ENCODE assay signal across 8 cellular contexts in genomic region chr15:42548258-42549051, GRCh38. TPM values are rescaled to one million over a fixed set of nuclear protein-coding genes. Genes with fewer than 3 reads are reported as not detected.
DNase-seq lines count a peak whose midpoint lies in the region; ATAC-seq, FAIRE-seq and TF ChIP-seq lines count a peak whose summit lies in the region.

Gene HAUS2 (plus strand): TSS chr15:42548838. CDS start chr15:42548873, 35 bp downstream.
Gene LRRC57 (minus strand): TSS chr15:42548793. CDS start chr15:42548434, 359 bp downstream.

- H3K27ac ChIP-seq in WERI-Rb-1 (peak within 1 kb of the TSS; percentile 95), mammary epithelial cell (ENCODE audit: insufficient read depth, low read depth, low read length) (peak within 1 kb of the TSS; percentile 88), small intestine (ENCODE audit: low read depth in 1 of 2, low read length in 1 of 2) (peak within 1 kb of the TSS; percentile 84 to 97)

- H4K20me1 ChIP-seq in mammary epithelial cell (ENCODE audit: insufficient read depth, low read length) = no peaks in the 10 kb centered on the region

- no TSS peak for BruUV-seq in mammary epithelial cell (replicated peaks; lab: Mats Ljungman, UMichigan)

- ATAC-seq in HG03045 (IDR thresholded peaks at IDR 0.05; ENCODE audit: unreplicated experiment) = peak; percentile 70

- peak; percentile 64 for DNase-seq in SIG-M5 treated with dmso at 0.1 percent for 504 hours (lab: John Stamatoyannopoulos, UW; ENCODE audit: unreplicated experiment)
- DNase-seq in SIG-M5 (lab: John Stamatoyannopoulos, UW) = no peak
- DNase-seq in NCI-H2171 (lab: John Stamatoyannopoulos, UW) = peak; percentile 86
- DNase-seq in WERI-Rb-1 = peak; percentile 91
- peak; percentile 88 for DNase-seq in mammary epithelial cell
- DNase-seq in iPS-NIHi11 (ENCODE audit: low spot score) = peak; percentile 98
- DNase-seq in small intestine = peak; percentile 89

- H3K4me1 ChIP-seq in mammary epithelial cell (ENCODE audit: insufficient read depth, low read length) (peaks cover 24% of the 10 kb centered on the region), small intestine (ENCODE audit: control insufficient read depth in 2 of 2, insufficient read depth in 1 of 2, low read depth in 1 of 2, low read length in 1 of 2) (peaks cover 4 to 5% of the 10 kb centered on the region in 2 donors)

- no peak for TF ChIP-seq CTCF in WERI-Rb-1 (IDR thresholded peaks at IDR 0.05; ENCODE audit: low read depth, low read length)
- TF ChIP-seq CTCF in mammary epithelial cell (conservative IDR thresholded peaks at IDR 0.05 in 1 of 2, IDR thresholded peaks at IDR 0.05 in 1 of 2; ENCODE audit: extremely low read depth in 1 of 2, insufficient read depth in 1 of 2, low read depth in 1 of 2, low read length in 2 of 2) = no peak

- intact Hi-C loops in mammary epithelial cell (cut with micrococcal nuclease) = loop anchor here (1.0 kb wide), 2 partner anchors 27 to 102 kb away; partner anchors contain the start of gene STARD9

- in situ Hi-C loops in mammary epithelial cell (cut with MboI; ENCODE audit: low sequenced_read_pairs in 2 of 2) = no loop called here

- no peak for FAIRE-seq in small intestine (lab: Jason Lieb, UNC)

- H3K27me3 ChIP-seq in WERI-Rb-1 (ENCODE audit: insufficient read depth, low read depth, severe bottlenecking) = no peaks in the 10 kb centered on the region
- no peaks in the 10 kb centered on the region for H3K27me3 ChIP-seq in mammary epithelial cell (ENCODE audit: insufficient read depth, low read length)
- no peaks in the 10 kb centered on the region for H3K27me3 ChIP-seq in small intestine (ENCODE audit: control insufficient read depth in 2 of 2, insufficient read depth in 2 of 2, low read length in 2 of 2)

- H3K4me3 ChIP-seq in WERI-Rb-1 (ENCODE audit: low read depth, low read length) = peak within 1 kb of the TSS; percentile 99
- H3K4me3 ChIP-seq in mammary epithelial cell (replicated peaks in 1 of 3; ENCODE audit: insufficient read depth in 1 of 3, low read depth in 2 of 3, low read length in 3 of 3) = peak within 1 kb of the TSS; percentile 73 to 98 (median 89)
- peak within 1 kb of the TSS; percentile 73 to 88 for H3K4me3 ChIP-seq in small intestine (ENCODE audit: low read depth in 1 of 2, low read length in 2 of 2)

- H3K9ac ChIP-seq in mammary epithelial cell (ENCODE audit: insufficient read depth, low read length) = peak within 1 kb of the TSS; percentile 95

- peak within 1 kb of the TSS; percentile 97 for H2AFZ ChIP-seq in mammary epithelial cell (ENCODE audit: low read depth, low read length)

- WGBS in mammary epithelial cell (ENCODE audit: low coverage, missing lambda C conversion rate) = 1% methylated on average over 46 of the region's 71 CpGs
- WGBS in small intestine, 3 donors = 0% methylated on average over 65 to 71 of the region's 71 CpGs

- CTCF ChIA-PET in mammary epithelial cell (lab: Charles Lee; ENCODE audit: low non-redundant PET) = interaction anchor here (0.6 kb wide), 1 partner anchor 8 kb away, joined by 4 read pairs; no protein-coding TSS in a partner anchor

- dilution Hi-C loops in mammary epithelial cell (cut with HindIII; ENCODE audit: low sequenced_read_pairs) = no loop called here

- peak within 1 kb of the TSS; percentile 82 for H3K4me2 ChIP-seq in mammary epithelial cell (ENCODE audit: insufficient read depth, low read depth, low read length)

- H3K36me3 ChIP-seq in WERI-Rb-1 (peaks cover 37% of the 10 kb centered on the region), mammary epithelial cell (ENCODE audit: insufficient read depth, low read length) (peaks cover 9% of the 10 kb centered on the region), small intestine (ENCODE audit: control insufficient read depth in 2 of 2, insufficient read depth in 2 of 2, low read length in 2 of 2) (peaks cover 7 to 8% of the 10 kb centered on the region in 2 donors)

- peaks cover 79% of the 10 kb centered on the region for H3K79me2 ChIP-seq in mammary epithelial cell (ENCODE audit: insufficient read depth, low read length)

- H3K9me3 ChIP-seq in WERI-Rb-1 (ENCODE audit: severe bottlenecking) = no peaks in the 10 kb centered on the region
- no peaks in the 10 kb centered on the region for H3K9me3 ChIP-seq in mammary epithelial cell (replicated peaks; ENCODE audit: insufficient read depth, low read length)
- H3K9me3 ChIP-seq in small intestine (ENCODE audit: control insufficient read depth, low read depth) = no peaks in the 10 kb centered on the region

RNA-seq across cellular contexts. Expression of gene HAUS2, which starts in this region (rescaled TPM):
- 10 to 100 TPM; 25.3 to 34.3 TPM for total RNA-seq in mammary epithelial cell
- polyA plus RNA-seq in mammary epithelial cell (23.0 TPM), small intestine (10 to 100 TPM in 1 of 3 donors, 1 to 10 TPM in 2; 5.4 to 15.5 (median 9.8) TPM)
- polyA minus RNA-seq in mammary epithelial cell = 13.3 TPM

RNA-seq across cellular contexts. Expression of gene LRRC57, which starts in this region (rescaled TPM):
- 10 to 100 TPM; 29.8 to 42.5 TPM for total RNA-seq in mammary epithelial cell
- polyA plus RNA-seq in mammary epithelial cell (14.2 TPM), small intestine (10 to 100 TPM in 1 of 3 donors, 1 to 10 TPM in 2; 7.6 to 17.0 (median 9.6) TPM)
- polyA minus RNA-seq in mammary epithelial cell = 27.8 TPM
